ENCODE assay signal across 8 cellular contexts in genomic region chr3:81761904-81762565, GRCh38. TPM values are rescaled to one million over a fixed set of nuclear protein-coding genes. Genes with fewer than 3 reads are reported as not detected.
A peak's percentile ranks its signal among the peaks of the same experiment; 100 is the strongest.
DNase-seq lines count a peak whose midpoint lies in the region; ATAC-seq, FAIRE-seq and TF ChIP-seq lines count a peak whose summit lies in the region.

No MANE protein-coding gene starts in this region.

- H3K27ac ChIP-seq in RWPE1: peak overlapping the region; percentile 100

- FAIRE-seq in GM12892 (lab: Jason Lieb, UNC): peak; percentile 36

- no peak for TF ChIP-seq CTCF in RWPE1 (conservative IDR thresholded peaks at IDR 0.05; ENCODE audit: low read depth)
- no peak for TF ChIP-seq CTCF in fibroblast of pulmonary artery (IDR thresholded peaks at IDR 0.05; ENCODE audit: low read length, missing control alignments)

- ATAC-seq in HG02763 (IDR thresholded peaks at IDR 0.05; ENCODE audit: unreplicated experiment): no peak

- peak overlapping the region; percentile 66 for H3K4me3 ChIP-seq in fibroblast of pulmonary artery (replicated peaks; ENCODE audit: low read depth, low read length)
- H3K4me3 ChIP-seq in skeletal muscle cell (ENCODE audit: low read depth, low read length): peak overlapping the region; percentile 67

- CTCF ChIA-PET in RWPE1 (lab: Yijun Ruan, JAX): no interaction called here
- CTCF ChIA-PET in HEK293T (lab: Yijun Ruan, JAX): interaction anchor here (0.6 kb wide), 1 partner anchor 23 kb away, joined by 3 read pairs; no protein-coding TSS in a partner anchor

- POLR2A ChIA-PET in RWPE1 (lab: Yijun Ruan, JAX; ENCODE audit: low non-redundant PET): no interaction called here
- POLR2A ChIA-PET in HEK293T (lab: Yijun Ruan, JAX): interaction anchor here (0.6 to 1.3 kb wide), 7 partner anchors 8 to 106 kb away, joined by 3 to 5 read pairs (median 3); no protein-coding TSS in a partner anchor

- DNase-seq in GM12892 (ENCODE audit: insufficient read length) (no peak), RWPE1 (ENCODE audit: low spot score) (no peak), fibroblast of pulmonary artery (ENCODE audit: low read depth) (peak; percentile 33), skeletal muscle cell (ENCODE audit: low read depth) (no peak), DMS79 treated with DMSO at 0.1 percent for 48 hours (lab: John Stamatoyannopoulos, UW) (no peak), HT-29 (ENCODE audit: low spot score) (no peak), HEK293T (ENCODE audit: extremely low spot score) (no peak)

- TF ChIP-seq POLR2A in GM12892 (IDR thresholded peaks at IDR 0.05; ENCODE audit: low read depth, low read length): no peak

TF ChIP-seq in HEK293T, 16 proteins besides CTCF, POLR2A, EP300 and RAD21:
- TF ChIP-seq SP1 (IDR thresholded peaks at IDR 0.05) (no peak), PKNOX1 (IDR thresholded peaks at IDR 0.05) (no peak), CTBP1 (IDR thresholded peaks at IDR 0.05; ENCODE audit: borderline replicate concordance) (no peak), NFRKB (IDR thresholded peaks at IDR 0.05) (no peak), FOXM1 (IDR thresholded peaks at IDR 0.05; ENCODE audit: borderline replicate concordance) (no peak), L3MBTL2 (conservative IDR thresholded peaks at IDR 0.05) (no peak), HDGF (IDR thresholded peaks at IDR 0.05; ENCODE audit: borderline replicate concordance) (no peak), ARNT (IDR thresholded peaks at IDR 0.05) (no peak), SUZ12 (IDR thresholded peaks at IDR 0.05) (no peak), BHLHE40 (IDR thresholded peaks at IDR 0.05; ENCODE audit: borderline replicate concordance) (no peak), TARDBP (IDR thresholded peaks at IDR 0.05) (no peak), ZNF384 (IDR thresholded peaks at IDR 0.05) (no peak), FOXK2 (IDR thresholded peaks at IDR 0.05) (no peak), FOXA1 (IDR thresholded peaks at IDR 0.05) (no peak), ELF4 (IDR thresholded peaks at IDR 0.05) (no peak), LEF1 (IDR thresholded peaks at IDR 0.05; ENCODE audit: borderline replicate concordance) (no peak)
TF ChIP-seq in HEK293T: peak in this region for 0.

RNA-seq across cellular contexts. Expression of gene GBE1, which starts 0.6 kb away (rescaled TPM):
- 145 TPM for polyA plus RNA-seq in GM12892 (2012; ENCODE audit: missing spikeins)
- 2.1 and 2.8 TPM in 2 replicates for total RNA-seq in HT-29 (2014; rRNA removed; shearing (Covaris generic))
